ENCODE assay signal across 7 cellular contexts in genomic region chr19:14270557-14270956, GRCh38.
A peak's percentile ranks its signal among the peaks of the same experiment; 100 is the strongest.
DNase-seq lines count a peak whose midpoint lies in the region; ATAC-seq, FAIRE-seq and TF ChIP-seq lines count a peak whose summit lies in the region.
"Not testable (repeated sequence)": the region's sequence is repeated elsewhere in the genome, so short reads cannot be mapped to it uniquely, and the experiment has no call there.

No MANE protein-coding gene starts in this region.

- TF ChIP-seq RAD21 in K562 (CRISPR knock-in tag; conservative IDR thresholded peaks at IDR 0.05 in 1 of 2, IDR thresholded peaks at IDR 0.05 in 1 of 2), result not testable (repeated sequence)

- TF ChIP-seq POLR2A in K562 (conservative IDR thresholded peaks at IDR 0.05); heart left ventricle (IDR thresholded peaks at IDR 0.05): not testable (repeated sequence)

- TF ChIP-seq CTCF in K562 (IDR thresholded peaks at IDR 0.05 in 2 of 3, conservative IDR thresholded peaks at IDR 0.05 in 1 of 3; ENCODE audit: insufficient read depth in 2 of 3, low read depth in 1 of 3, low read length in 3 of 3); cardiac muscle cell (IDR thresholded peaks at IDR 0.05; ENCODE audit: low read depth, low read length); heart left ventricle (IDR thresholded peaks at IDR 0.05): not testable (repeated sequence)

- TF ChIP-seq EP300 in K562 (IDR thresholded peaks at IDR 0.05; ENCODE audit: low read length), result not testable (repeated sequence)

- not testable (repeated sequence) for H3K9me1 ChIP-seq in K562 (ENCODE audit: control insufficient read depth, insufficient read depth, low read length)

- H3K27ac ChIP-seq in BLaER1; BLaER1 treated with 17β-estradiol and CSF1 and Interleukin-3, amounts not matched to agents 10 nM and 100 nM; K562 (ENCODE audit: extremely low read depth, low read depth, low read length); heart left ventricle: not testable (repeated sequence)
- peak overlapping the region; percentile 54 for H3K27ac ChIP-seq in cardiac muscle cell

- peaks cover 21% of the 10 kb centered on the region for H3K9me3 ChIP-seq in BLaER1
- H3K9me3 ChIP-seq in BLaER1 treated with 17β-estradiol and CSF1 and Interleukin-3, amounts not matched to agents 10 nM and 100 nM (replicated peaks in 1 of 11), result peaks cover 3 to 25% (median 14%) of the 10 kb centered on the region in 11 experiments; a peak in 15 of 22 replicates
- not testable (repeated sequence) for H3K9me3 ChIP-seq in K562 (replicated peaks; ENCODE audit: control insufficient read depth, insufficient read depth, low read depth, low read length); cardiac muscle cell (ENCODE audit: low read depth); heart left ventricle

- not testable (repeated sequence) for H3K79me2 ChIP-seq in K562 (ENCODE audit: control insufficient read depth, insufficient read depth, low read length)

- H3K36me3 ChIP-seq in BLaER1; BLaER1 treated with 17β-estradiol and CSF1 and Interleukin-3, amounts not matched to agents 10 nM and 100 nM; K562 (ENCODE audit: control insufficient read depth, insufficient read depth, low read length); cardiac muscle cell; heart left ventricle: not testable (repeated sequence)

- intact Hi-C loops in K562 (cut with micrococcal nuclease); Right ventricle myocardium superior (cut with DNase I); left ventricle myocardium superior (cut with micrococcal nuclease): not testable (repeated sequence)
- intact Hi-C loops in heart left ventricle (cut with DNase I), result loop anchor here in 1 of 10 donors (10.0 kb wide), 1 partner anchor 126 kb away; no protein-coding TSS in a partner anchor

- WGBS in K562 (ENCODE audit: insufficient coverage, low coverage, missing lambda C conversion rate), result 35% methylated on average over 4 of the region's 4 CpGs
- 56 to 69% (median 65%) methylated on average over 4 of the region's 4 CpGs for WGBS in heart left ventricle, 4 donors

- peak overlapping the region; percentile 45; the same call in 1 of the 2 replicates for H2AFZ ChIP-seq in K562 (ENCODE audit: low read depth, low read length)

- not testable (repeated sequence) for FAIRE-seq in K562 (lab: Jason Lieb, UNC)

- POLR2A ChIA-PET in K562 (lab: Yijun Ruan, JAX), result not testable (repeated sequence)

- H3K27me3 ChIP-seq in BLaER1; BLaER1 treated with 17β-estradiol and CSF1 and Interleukin-3, amounts not matched to agents 10 nM and 100 nM; cardiac muscle cell: not testable (repeated sequence)
- peaks cover 9 to 32% of the 10 kb centered on the region in 2 experiments; a peak in 4 of 5 replicates for H3K27me3 ChIP-seq in K562 (ENCODE audit: control insufficient read depth in 2 of 2, insufficient read depth in 2 of 2, low read length in 2 of 2)
- H3K27me3 ChIP-seq in heart left ventricle, result peaks cover 0 to 27% (median 9%) of the 10 kb centered on the region in 9 donors

- CTCF ChIA-PET in K562 (lab: Yijun Ruan, JAX; ENCODE audit: low intra/inter-chr PET ratio), result not testable (repeated sequence)

- BruUV-seq in K562 (replicated peaks; lab: Mats Ljungman, UMichigan), result not testable (repeated sequence)

- H3K4me1 ChIP-seq in BLaER1, result peaks cover 22% of the 10 kb centered on the region
- peaks cover 19 to 35% (median 27%) of the 10 kb centered on the region in 10 experiments for H3K4me1 ChIP-seq in BLaER1 treated with 17β-estradiol and CSF1 and Interleukin-3, amounts not matched to agents 10 nM and 100 nM
- not testable (repeated sequence) for H3K4me1 ChIP-seq in K562 (replicated peaks in 1 of 2; ENCODE audit: control insufficient read depth in 2 of 2, insufficient read depth in 2 of 2, low read length in 2 of 2); cardiac muscle cell (ENCODE audit: low read depth); heart left ventricle

- H3K4me2 ChIP-seq in BLaER1, result 0 out of 2 replicates have a peak overlapping the region, but pooled peaks have one; percentile 66
- peak overlapping the region in 6 of 11 experiments; percentile 47 to 78 (median 74); a peak in 6 of 22 replicates for H3K4me2 ChIP-seq in BLaER1 treated with 17β-estradiol and CSF1 and Interleukin-3, amounts not matched to agents 10 nM and 100 nM
- not testable (repeated sequence) for H3K4me2 ChIP-seq in K562 (ENCODE audit: insufficient read depth, low read length)

- in situ Hi-C loops in K562 (cut with MboI), result not testable (repeated sequence)

- H4K20me1 ChIP-seq in BLaER1; BLaER1 treated with 17β-estradiol and CSF1 and Interleukin-3, amounts not matched to agents 10 nM and 100 nM; K562 (replicated peaks; ENCODE audit: control insufficient read depth, insufficient read depth, low read length): not testable (repeated sequence)

- DNase-seq in K562 (ENCODE audit: extremely low read depth in 1 of 4, low spot score in 3 of 4); Right ventricle myocardium superior; heart left ventricle; left ventricle myocardium superior: not testable (repeated sequence)
- DNase-seq in cardiac muscle cell (ENCODE audit: low read depth in 1 of 2, low spot score in 1 of 2), result peak in 1 of 2 donors; percentile 49

- ATAC-seq in K562, result not testable (repeated sequence)
- ATAC-seq in Right ventricle myocardium superior (ENCODE audit: poor library complexity) (peak; percentile 12), heart left ventricle (peak; percentile 32 to 60 (median 50)), left ventricle myocardium superior (peak; percentile 70)

- not testable (repeated sequence) for H3K4me3 ChIP-seq in BLaER1; BLaER1 treated with 17β-estradiol and CSF1 and Interleukin-3, amounts not matched to agents 10 nM and 100 nM; K562; cardiac muscle cell; heart left ventricle

- H3K9ac ChIP-seq in BLaER1; BLaER1 treated with 17β-estradiol and CSF1 and Interleukin-3, amounts not matched to agents 10 nM and 100 nM; K562 (ENCODE audit: insufficient read depth in 1 of 2, low read depth in 2 of 2, low read length in 2 of 2): not testable (repeated sequence)

TF ChIP-seq in K562, 482 proteins besides CTCF, POLR2A, EP300 and RAD21:
- TF ChIP-seq L3MBTL2 (IDR thresholded peaks at IDR 0.05), result 0 out of 2 replicates have a peak, but pooled peaks have one; percentile 18
